ENCODE assay signal across 1 cellular context in genomic region chr14:78863143-78863542, GRCh38.
TF ChIP-seq lines count a peak whose summit lies in the region.

No MANE protein-coding gene starts in this region.

TF ChIP-seq in H1, 55 proteins besides CTCF, POLR2A, EP300 and RAD21 (continued from another document):
- TF ChIP-seq, protein P1, sequence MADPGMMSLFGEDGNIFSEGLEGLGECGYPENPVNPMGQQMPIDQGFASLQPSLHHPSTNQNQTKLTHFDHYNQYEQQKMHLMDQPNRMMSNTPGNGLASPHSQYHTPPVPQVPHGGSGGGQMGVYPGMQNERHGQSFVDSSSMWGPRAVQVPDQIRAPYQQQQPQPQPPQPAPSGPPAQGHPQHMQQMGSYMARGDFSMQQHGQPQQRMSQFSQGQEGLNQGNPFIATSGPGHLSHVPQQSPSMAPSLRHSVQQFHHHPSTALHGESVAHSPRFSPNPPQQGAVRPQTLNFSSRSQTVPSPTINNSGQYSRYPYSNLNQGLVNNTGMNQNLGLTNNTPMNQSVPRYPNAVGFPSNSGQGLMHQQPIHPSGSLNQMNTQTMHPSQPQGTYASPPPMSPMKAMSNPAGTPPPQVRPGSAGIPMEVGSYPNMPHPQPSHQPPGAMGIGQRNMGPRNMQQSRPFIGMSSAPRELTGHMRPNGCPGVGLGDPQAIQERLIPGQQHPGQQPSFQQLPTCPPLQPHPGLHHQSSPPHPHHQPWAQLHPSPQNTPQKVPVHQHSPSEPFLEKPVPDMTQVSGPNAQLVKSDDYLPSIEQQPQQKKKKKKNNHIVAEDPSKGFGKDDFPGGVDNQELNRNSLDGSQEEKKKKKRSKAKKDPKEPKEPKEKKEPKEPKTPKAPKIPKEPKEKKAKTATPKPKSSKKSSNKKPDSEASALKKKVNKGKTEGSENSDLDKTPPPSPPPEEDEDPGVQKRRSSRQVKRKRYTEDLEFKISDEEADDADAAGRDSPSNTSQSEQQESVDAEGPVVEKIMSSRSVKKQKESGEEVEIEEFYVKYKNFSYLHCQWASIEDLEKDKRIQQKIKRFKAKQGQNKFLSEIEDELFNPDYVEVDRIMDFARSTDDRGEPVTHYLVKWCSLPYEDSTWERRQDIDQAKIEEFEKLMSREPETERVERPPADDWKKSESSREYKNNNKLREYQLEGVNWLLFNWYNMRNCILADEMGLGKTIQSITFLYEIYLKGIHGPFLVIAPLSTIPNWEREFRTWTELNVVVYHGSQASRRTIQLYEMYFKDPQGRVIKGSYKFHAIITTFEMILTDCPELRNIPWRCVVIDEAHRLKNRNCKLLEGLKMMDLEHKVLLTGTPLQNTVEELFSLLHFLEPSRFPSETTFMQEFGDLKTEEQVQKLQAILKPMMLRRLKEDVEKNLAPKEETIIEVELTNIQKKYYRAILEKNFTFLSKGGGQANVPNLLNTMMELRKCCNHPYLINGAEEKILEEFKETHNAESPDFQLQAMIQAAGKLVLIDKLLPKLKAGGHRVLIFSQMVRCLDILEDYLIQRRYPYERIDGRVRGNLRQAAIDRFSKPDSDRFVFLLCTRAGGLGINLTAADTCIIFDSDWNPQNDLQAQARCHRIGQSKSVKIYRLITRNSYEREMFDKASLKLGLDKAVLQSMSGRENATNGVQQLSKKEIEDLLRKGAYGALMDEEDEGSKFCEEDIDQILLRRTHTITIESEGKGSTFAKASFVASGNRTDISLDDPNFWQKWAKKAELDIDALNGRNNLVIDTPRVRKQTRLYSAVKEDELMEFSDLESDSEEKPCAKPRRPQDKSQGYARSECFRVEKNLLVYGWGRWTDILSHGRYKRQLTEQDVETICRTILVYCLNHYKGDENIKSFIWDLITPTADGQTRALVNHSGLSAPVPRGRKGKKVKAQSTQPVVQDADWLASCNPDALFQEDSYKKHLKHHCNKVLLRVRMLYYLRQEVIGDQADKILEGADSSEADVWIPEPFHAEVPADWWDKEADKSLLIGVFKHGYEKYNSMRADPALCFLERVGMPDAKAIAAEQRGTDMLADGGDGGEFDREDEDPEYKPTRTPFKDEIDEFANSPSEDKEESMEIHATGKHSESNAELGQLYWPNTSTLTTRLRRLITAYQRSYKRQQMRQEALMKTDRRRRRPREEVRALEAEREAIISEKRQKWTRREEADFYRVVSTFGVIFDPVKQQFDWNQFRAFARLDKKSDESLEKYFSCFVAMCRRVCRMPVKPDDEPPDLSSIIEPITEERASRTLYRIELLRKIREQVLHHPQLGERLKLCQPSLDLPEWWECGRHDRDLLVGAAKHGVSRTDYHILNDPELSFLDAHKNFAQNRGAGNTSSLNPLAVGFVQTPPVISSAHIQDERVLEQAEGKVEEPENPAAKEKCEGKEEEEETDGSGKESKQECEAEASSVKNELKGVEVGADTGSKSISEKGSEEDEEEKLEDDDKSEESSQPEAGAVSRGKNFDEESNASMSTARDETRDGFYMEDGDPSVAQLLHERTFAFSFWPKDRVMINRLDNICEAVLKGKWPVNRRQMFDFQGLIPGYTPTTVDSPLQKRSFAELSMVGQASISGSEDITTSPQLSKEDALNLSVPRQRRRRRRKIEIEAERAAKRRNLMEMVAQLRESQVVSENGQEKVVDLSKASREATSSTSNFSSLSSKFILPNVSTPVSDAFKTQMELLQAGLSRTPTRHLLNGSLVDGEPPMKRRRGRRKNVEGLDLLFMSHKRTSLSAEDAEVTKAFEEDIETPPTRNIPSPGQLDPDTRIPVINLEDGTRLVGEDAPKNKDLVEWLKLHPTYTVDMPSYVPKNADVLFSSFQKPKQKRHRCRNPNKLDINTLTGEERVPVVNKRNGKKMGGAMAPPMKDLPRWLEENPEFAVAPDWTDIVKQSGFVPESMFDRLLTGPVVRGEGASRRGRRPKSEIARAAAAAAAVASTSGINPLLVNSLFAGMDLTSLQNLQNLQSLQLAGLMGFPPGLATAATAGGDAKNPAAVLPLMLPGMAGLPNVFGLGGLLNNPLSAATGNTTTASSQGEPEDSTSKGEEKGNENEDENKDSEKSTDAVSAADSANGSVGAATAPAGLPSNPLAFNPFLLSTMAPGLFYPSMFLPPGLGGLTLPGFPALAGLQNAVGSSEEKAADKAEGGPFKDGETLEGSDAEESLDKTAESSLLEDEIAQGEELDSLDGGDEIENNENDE (IDR thresholded peaks at IDR 0.05; ENCODE audit: insufficient replicate concordance, low read length) = peak; percentile 54
- TF ChIP-seq RBBP5 (IDR thresholded peaks at IDR 0.05; ENCODE audit: borderline replicate concordance, low read depth, low read length) (no peak), ATF2 (IDR thresholded peaks at IDR 0.05; ENCODE audit: low read length) (no peak)
- TF ChIP-seq, protein P2, sequence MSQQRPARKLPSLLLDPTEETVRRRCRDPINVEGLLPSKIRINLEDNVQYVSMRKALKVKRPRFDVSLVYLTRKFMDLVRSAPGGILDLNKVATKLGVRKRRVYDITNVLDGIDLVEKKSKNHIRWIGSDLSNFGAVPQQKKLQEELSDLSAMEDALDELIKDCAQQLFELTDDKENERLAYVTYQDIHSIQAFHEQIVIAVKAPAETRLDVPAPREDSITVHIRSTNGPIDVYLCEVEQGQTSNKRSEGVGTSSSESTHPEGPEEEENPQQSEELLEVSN (IDR thresholded peaks at IDR 0.05) = no peak
